38 cellular contexts compared by ENCODE assay signal in the genomic region with DNA sequence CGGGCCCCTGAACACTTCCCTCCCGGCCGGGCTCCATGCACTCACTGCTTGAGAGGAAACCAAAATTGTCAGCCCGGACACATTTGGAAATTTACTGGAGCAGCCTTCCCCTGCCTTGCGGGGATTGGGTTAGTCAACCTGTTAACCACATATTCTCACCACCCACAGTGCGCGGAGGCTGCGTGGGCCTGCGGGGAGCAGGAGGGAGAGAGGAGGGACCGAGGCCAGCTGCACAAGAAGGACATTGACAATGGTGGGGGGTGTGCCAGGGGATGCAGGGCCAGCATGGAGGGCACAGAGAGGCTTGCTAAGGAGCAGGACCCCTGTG. TPM values are rescaled to one million over a fixed set of nuclear protein-coding genes. Genes with fewer than 3 reads are reported as not detected.
"Had no signal": no experiment of that assay in that cellular context is flagged by ENCODE, and none has a peak within 500 bp of the region (broad histone marks: within the 10 kb centered on the region; RNA-seq: fewer than 3 reads in every experiment).

No MANE protein-coding gene starts in this region.

- DNase-seq: activated CD4-positive, alpha-beta memory T cell treated with anti-CD3 and anti-CD28 coated beads for 36 hours; activated CD4-positive, alpha-beta T cell treated with anti-CD3 and anti-CD28 coated beads, Interleukin-2, amount 10 ng/mL, durations not matched to agents 24 days and 14 days; activated CD4-positive, CD25-positive, alpha-beta regulatory T cell treated with anti-CD3 and anti-CD28 coated beads, Interleukin-2, amount 50 U/mL, for 72 hours; activated CD8-positive, alpha-beta memory T cell treated with anti-CD3 and anti-CD28 coated beads, Interleukin-2, amount 50 U/mL, for 4 hours; activated effector memory CD4-positive, alpha-beta T cell treated with anti-CD3 and anti-CD28 coated beads, Interleukin-2, amount 50 U/mL, for 16 hours; activated naive CD4-positive, alpha-beta T cell treated with anti-CD3 and anti-CD28 coated beads for 36 hours; activated naive CD8-positive, alpha-beta T cell treated with anti-CD3 and anti-CD28 coated beads, Interleukin-2, amount 10 ng/mL, durations not matched to agents 7 days and 5 days; activated T-cell treated with anti-CD3 and anti-CD28 coated beads, Interleukin-2, amount 50 U/mL, for 1 hour; amniotic stem cell; cortex of kidney; hippocampal formation; immature natural killer cell; kidney; left colon; mammary epithelial cell; midbrain; naive thymus-derived CD4-positive, alpha-beta T cell; stimulated activated CD4-positive, alpha-beta T cell treated with anti-CD3 and anti-CD28 coated beads, Interleukin-12 subunit alpha, Interleukin-12 subunit beta, amount 100 ng/mL, for 4 hours; stimulated activated CD4-positive, alpha-beta T cell treated with anti-CD3 and anti-CD28 coated beads, Interleukin-4, amount 100 ng/mL, for 1 hour; stimulated activated naive CD8-positive, alpha-beta T cell treated with anti-CD3 and anti-CD28 coated beads, Interleukin-15, Interleukin-2, amounts not matched to agents 100 U/mL and 50 U/mL, for 24 hours; T-helper 17 cell; T1000; uterus; WERI-Rb-1 had no signal

- H3K4me1 Mint-ChIP-seq: T-helper 17 cell had no signal

- H3K27ac Mint-ChIP-seq: activated CD4-positive, alpha-beta memory T cell treated with anti-CD3 and anti-CD28 coated beads for 36 hours; activated CD4-positive, alpha-beta T cell treated with anti-CD3 and anti-CD28 coated beads, Interleukin-2, amount 10 ng/mL, durations not matched to agents 24 days and 14 days; activated naive CD4-positive, alpha-beta T cell treated with anti-CD3 and anti-CD28 coated beads for 36 hours; activated naive CD8-positive, alpha-beta T cell treated with anti-CD3 and anti-CD28 coated beads, Interleukin-2, amount 10 ng/mL, durations not matched to agents 7 days and 5 days; activated T-helper 1 cell treated with anti-CD3 and anti-CD28 coated beads, Interleukin-12 subunit alpha, Interleukin-12 subunit beta, Interleukin-2, Interleukin-4 antibody, amounts not matched to agents 30 ng/mL and 10 ng/mL and 1 ng/mL, durations not matched to agents 14 hours and 24 hours and 36 hours; naive thymus-derived CD4-positive, alpha-beta T cell; T-helper 17 cell; type B pancreatic cell had no signal

- H3K4me1 ChIP-seq: breast epithelium, gastroesophageal sphincter, right lobe of liver, uterus had no signal

- H3K9me3 ChIP-seq: breast epithelium, gastroesophageal sphincter, right lobe of liver, thoracic aorta had no signal

- H3K36me3 ChIP-seq: breast epithelium, gastroesophageal sphincter, neural progenitor cell, right lobe of liver, thoracic aorta, uterus had no signal

- H3K27ac ChIP-seq: breast epithelium, gastroesophageal sphincter, neural progenitor cell, right lobe of liver, thoracic aorta, uterus, WERI-Rb-1 had no signal

- H3K4me3 ChIP-seq: breast epithelium, gastroesophageal sphincter, neural progenitor cell, right lobe of liver, thoracic aorta, uterus had no signal

- H3K27me3 ChIP-seq: neural progenitor cell, right lobe of liver, uterus had no signal

- H3K9me3 Mint-ChIP-seq: activated CD4-positive, alpha-beta memory T cell treated with anti-CD3 and anti-CD28 coated beads for 36 hours had no signal

- H3K9ac ChIP-seq: neural progenitor cell had no signal

- H3K36me3 Mint-ChIP-seq: activated CD4-positive, alpha-beta memory T cell treated with anti-CD3 and anti-CD28 coated beads for 36 hours; activated naive CD8-positive, alpha-beta T cell treated with anti-CD3 and anti-CD28 coated beads, Interleukin-2, amount 10 ng/mL, durations not matched to agents 7 days and 5 days; neural progenitor cell; type B pancreatic cell had no signal

- H3K4me3 Mint-ChIP-seq: activated CD4-positive, alpha-beta memory T cell treated with anti-CD3 and anti-CD28 coated beads for 36 hours; activated CD4-positive, alpha-beta T cell treated with anti-CD3 and anti-CD28 coated beads, Interleukin-2, amount 10 ng/mL, durations not matched to agents 24 days and 14 days; activated naive CD4-positive, alpha-beta T cell treated with anti-CD3 and anti-CD28 coated beads for 36 hours; activated naive CD8-positive, alpha-beta T cell treated with anti-CD3 and anti-CD28 coated beads, Interleukin-2, amount 10 ng/mL, durations not matched to agents 7 days and 5 days; activated T-helper 1 cell treated with anti-CD3 and anti-CD28 coated beads, Interleukin-12 subunit alpha, Interleukin-12 subunit beta, Interleukin-2, Interleukin-4 antibody, amounts not matched to agents 30 ng/mL and 10 ng/mL and 1 ng/mL, durations not matched to agents 14 hours and 24 hours and 36 hours; naive thymus-derived CD4-positive, alpha-beta T cell; T-helper 17 cell had no signal

- FAIRE-seq: endothelial cell of umbilical vein, kidney had no signal

- H3K4me2 ChIP-seq: neural progenitor cell had no signal

- ATAC-seq: gastroesophageal sphincter; left colon; naive thymus-derived CD4-positive, alpha-beta T cell; right lobe of liver; stimulated activated naive CD8-positive, alpha-beta T cell treated with anti-CD3 and anti-CD28 coated beads, Interleukin-15, Interleukin-2, amounts not matched to agents 100 U/mL and 50 U/mL, for 24 hours; T-helper 17 cell had no signal

RNA-seq across cellular contexts. Expression of gene RBFOX3, which starts 52.3 kb away (rescaled TPM):
- total RNA-seq: activated CD4-positive, alpha-beta memory T cell treated with anti-CD3 and anti-CD28 coated beads for 36 hours; activated CD4-positive, alpha-beta T cell treated with anti-CD3 and anti-CD28 coated beads, Interleukin-2, amount 10 ng/mL, durations not matched to agents 24 days and 14 days; activated CD8-positive, alpha-beta memory T cell treated with anti-CD3 and anti-CD28 coated beads for 36 hours; activated naive CD4-positive, alpha-beta T cell treated with anti-CD3 and anti-CD28 coated beads for 36 hours; activated naive CD8-positive, alpha-beta T cell treated with anti-CD3 and anti-CD28 coated beads, Interleukin-2, amount 10 ng/mL, durations not matched to agents 7 days and 5 days; activated T-helper 1 cell treated with anti-CD3 and anti-CD28 coated beads, Interleukin-12 subunit alpha, Interleukin-12 subunit beta, Interleukin-2, Interleukin-4 antibody, amounts not matched to agents 30 ng/mL and 10 ng/mL and 1 ng/mL, durations not matched to agents 14 hours and 24 hours and 36 hours; breast epithelium; endothelial cell of umbilical vein; fibroblast of lung; fibroblast of villous mesenchyme; kidney; liver; mammary epithelial cell; osteoblast; renal cortical epithelial cell; right lobe of liver; thoracic aorta had no signal
- polyA plus RNA-seq: endothelial cell of umbilical vein, fibroblast of lung, mammary epithelial cell had no signal
